Comparison of ENCODE assay signal across 15 cellular contexts in genomic region chr19:49155005-49155826, GRCh38. TPM values are rescaled to one million over a fixed set of nuclear protein-coding genes. Genes with fewer than 3 reads are reported as not detected.
A peak's percentile ranks its signal among the peaks of the same experiment; 100 is the strongest.
DNase-seq lines count a peak whose midpoint lies in the region; ATAC-seq and TF ChIP-seq lines count a peak whose summit lies in the region.
"Had no signal": no experiment of that assay in that cellular context is flagged by ENCODE, and none has a peak within 500 bp of the region (broad histone marks: within the 10 kb centered on the region; RNA-seq: fewer than 3 reads in every experiment).

TSS of gene HRC (minus strand) at chr19:49155396. CDS start at chr19:49155237, 159 bp downstream.

- H3K14ac ChIP-seq in mesenchymal stem cell (ENCODE audit: low read length in 2 of 2) = no peak within 1 kb of the TSS

- dilution Hi-C loops in mammary epithelial cell (cut with HindIII; ENCODE audit: low sequenced_read_pairs) = no loop called here

- peaks cover 45 to 57% of the 10 kb centered on the region in 2 donors for H3K27me3 Mint-ChIP-seq in CD4-positive, alpha-beta memory T cell

- no peak within 1 kb of the TSS for H3K4me2 ChIP-seq in mesenchymal stem cell (ENCODE audit: low read length, poor library complexity, severe bottlenecking)
- no peak within 1 kb of the TSS for H3K4me2 ChIP-seq in mammary epithelial cell (ENCODE audit: insufficient read depth, low read depth, low read length)

- H2BK15ac ChIP-seq in mesenchymal stem cell (ENCODE audit: low read depth, poor library complexity, severe bottlenecking) = peak within 1 kb of the TSS; percentile 2

- H2BK12ac ChIP-seq in mesenchymal stem cell (ENCODE audit: low read length in 2 of 2) = peak within 1 kb of the TSS in 1 of 2 experiments; percentile 40

- in situ Hi-C loops in mammary epithelial cell (cut with MboI; ENCODE audit: low sequenced_read_pairs in 2 of 2) = loop anchor here (10.0 kb wide), 2 partner anchors 50 to 60 kb away; no protein-coding TSS in a partner anchor

- H3K4me3 ChIP-seq in esophagus muscularis mucosa (peak within 1 kb of the TSS in 1 of 4 donors; percentile 20), mesenchymal stem cell (ENCODE audit: insufficient read depth in 1 of 2, low read depth in 1 of 2, low read length in 2 of 2) (no peak within 1 kb of the TSS), thoracic aorta (no peak within 1 kb of the TSS), mammary epithelial cell (replicated peaks in 1 of 3; ENCODE audit: insufficient read depth in 1 of 3, low read depth in 2 of 3, low read length in 3 of 3) (no peak within 1 kb of the TSS)
- H3K4me3 ChIP-seq in CD4-positive, alpha-beta memory T cell (ENCODE audit: low read length in 2 of 2) = no peak within 1 kb of the TSS

- TF ChIP-seq EP300 in esophagus muscularis mucosa (IDR thresholded peaks at IDR 0.05) = no peak

- H3K9ac ChIP-seq in mesenchymal stem cell (ENCODE audit: low read length) (no peak within 1 kb of the TSS), mammary epithelial cell (ENCODE audit: insufficient read depth, low read length) (no peak within 1 kb of the TSS)

- peaks cover 9 to 49% (median 15%) of the 10 kb centered on the region in 4 donors for H3K4me1 Mint-ChIP-seq in CD4-positive, alpha-beta memory T cell

- H3K9me3 ChIP-seq in esophagus muscularis mucosa (no peaks in the 10 kb centered on the region), mesenchymal stem cell (ENCODE audit: control insufficient read depth, low read length) (no peaks in the 10 kb centered on the region), thoracic aorta (no peaks in the 10 kb centered on the region), mammary epithelial cell (replicated peaks; ENCODE audit: insufficient read depth, low read length) (no peaks in the 10 kb centered on the region)
- no peaks in the 10 kb centered on the region for H3K9me3 ChIP-seq in CD4-positive, alpha-beta memory T cell (ENCODE audit: control insufficient read depth in 1 of 2, low read length in 2 of 2)

- H2AFZ ChIP-seq in mesenchymal stem cell (ENCODE audit: low read depth, low read length) = no peak within 1 kb of the TSS
- H2AFZ ChIP-seq in mammary epithelial cell (ENCODE audit: low read depth, low read length) = no peak within 1 kb of the TSS

- H3K18ac ChIP-seq in mesenchymal stem cell (ENCODE audit: low read depth in 1 of 2, low read length in 2 of 2) = no peak within 1 kb of the TSS

- DNase-seq in NOMO-1 treated with DMSO at 0.1 percent for 48 hours (lab: John Stamatoyannopoulos, UW; ENCODE audit: unreplicated experiment) = peak; percentile 31
- DNase-seq in esophagus muscularis mucosa (ENCODE audit: extremely low spot score) = no peak
- no peak for DNase-seq in mesenchymal stem cell
- no peak for DNase-seq in thoracic aorta (ENCODE audit: low spot score)
- no peak for DNase-seq in CD4-positive, alpha-beta memory T cell
- DNase-seq in mammary epithelial cell = no peak
- DNase-seq in NCI-H2171 (lab: John Stamatoyannopoulos, UW) = no peak
- DNase-seq: activated CD4-positive, CD25-positive, alpha-beta regulatory T cell treated with anti-CD3 and anti-CD28 coated beads, Interleukin-2, amount 50 U/mL, for 72 hours; CD4-positive, CD25-positive, alpha-beta regulatory T cell; NCI-H1436; NCI-H524 treated with DMSO at 0.1 percent for 48 hours; T-cell had no signal

- peaks cover 15% of the 10 kb centered on the region for H3K79me2 ChIP-seq in mammary epithelial cell (ENCODE audit: insufficient read depth, low read length)

- peaks cover 0 to 2% (median 0%) of the 10 kb centered on the region in 8 donors for H3K9me3 Mint-ChIP-seq in CD4-positive, alpha-beta memory T cell

- no peaks in the 10 kb centered on the region for H4K20me1 ChIP-seq in mammary epithelial cell (ENCODE audit: insufficient read depth, low read length)

- H3K79me1 ChIP-seq in mesenchymal stem cell (replicated peaks; ENCODE audit: low read length, poor library complexity, severe bottlenecking) = peaks cover 13% of the 10 kb centered on the region

- H3K4me3 Mint-ChIP-seq in CD4-positive, alpha-beta memory T cell = peak within 1 kb of the TSS in 3 of 8 donors; percentile 11 to 45 (median 24)

- H3K27ac ChIP-seq in esophagus muscularis mucosa (replicated peaks in 1 of 4) = peak within 1 kb of the TSS; percentile 13 to 38 (median 28)
- no peak within 1 kb of the TSS for H3K27ac ChIP-seq in mesenchymal stem cell (ENCODE audit: low read length, poor library complexity, severe bottlenecking)
- peak within 1 kb of the TSS; percentile 36 to 67 for H3K27ac ChIP-seq in thoracic aorta
- H3K27ac ChIP-seq in CD4-positive, alpha-beta memory T cell (ENCODE audit: low read depth, low read length) = no peak within 1 kb of the TSS
- H3K27ac ChIP-seq in mammary epithelial cell (ENCODE audit: insufficient read depth, low read depth, low read length) = no peak within 1 kb of the TSS

- no peaks in the 10 kb centered on the region for H3K27me3 ChIP-seq in esophagus muscularis mucosa
- peaks cover 10 to 11% of the 10 kb centered on the region in 2 experiments for H3K27me3 ChIP-seq in mesenchymal stem cell (ENCODE audit: control insufficient read depth in 1 of 2, insufficient read depth in 1 of 2, low read length in 2 of 2)
- no peaks in the 10 kb centered on the region for H3K27me3 ChIP-seq in thoracic aorta (replicated peaks; ENCODE audit: insufficient read depth)
- peaks cover 17% of the 10 kb centered on the region for H3K27me3 ChIP-seq in CD4-positive, alpha-beta memory T cell (ENCODE audit: insufficient read depth, low read length)
- no peaks in the 10 kb centered on the region for H3K27me3 ChIP-seq in mammary epithelial cell (ENCODE audit: insufficient read depth, low read length)

- H3K27ac Mint-ChIP-seq in CD4-positive, alpha-beta memory T cell = peak within 1 kb of the TSS in 1 of 7 donors; percentile 41
- H3K27ac Mint-ChIP-seq: T-cell had no signal

- CTCF ChIA-PET in CD4-positive, alpha-beta memory T cell (lab: Charles Lee; ENCODE audit: partially characterized antibody) = interaction anchor here (1.7 kb wide), 1 partner anchor 9 kb away, joined by 5 read pairs; no protein-coding TSS in a partner anchor
- CTCF ChIA-PET in mammary epithelial cell (lab: Charles Lee; ENCODE audit: low non-redundant PET) = no interaction called here

- WGBS in esophagus muscularis mucosa = 68% methylated on average over 19 of the region's 19 CpGs
- 72% methylated on average over 19 of the region's 19 CpGs for WGBS in mesenchymal stem cell
- WGBS in mammary epithelial cell (ENCODE audit: low coverage, missing lambda C conversion rate) = 89% methylated on average over 10 of the region's 19 CpGs

- no peak for TF ChIP-seq CTCF in esophagus muscularis mucosa (IDR thresholded peaks at IDR 0.05)
- no peak for TF ChIP-seq CTCF in thoracic aorta (IDR thresholded peaks at IDR 0.05)
- no peak for TF ChIP-seq CTCF in mammary epithelial cell (conservative IDR thresholded peaks at IDR 0.05 in 1 of 2, IDR thresholded peaks at IDR 0.05 in 1 of 2; ENCODE audit: extremely low read depth in 1 of 2, insufficient read depth in 1 of 2, low read depth in 1 of 2, low read length in 2 of 2)

- intact Hi-C loops in esophagus muscularis mucosa (cut with DNase I) = no loop called here
- intact Hi-C loops in CD4-positive, alpha-beta memory T cell (cut with micrococcal nuclease) = no loop called here
- intact Hi-C loops in mammary epithelial cell (cut with micrococcal nuclease) = no loop called here

- no peak within 1 kb of the TSS for H2BK120ac ChIP-seq in mesenchymal stem cell (ENCODE audit: low read depth, low read length)

- BruUV-seq in mammary epithelial cell (replicated peaks; lab: Mats Ljungman, UMichigan) = no TSS peak

- H3K4ac ChIP-seq in mesenchymal stem cell (ENCODE audit: low read depth in 1 of 2, low read length in 2 of 2) = no peak within 1 kb of the TSS

- ATAC-seq in thoracic aorta (ENCODE audit: insufficient number of reproducible peaks, low FRiP score, low read depth) (no peak), HG03139 (IDR thresholded peaks at IDR 0.05; ENCODE audit: unreplicated experiment) (no peak)
- ATAC-seq: T-cell had no signal

- peak; percentile 55 for TF ChIP-seq POLR2A in esophagus muscularis mucosa (IDR thresholded peaks at IDR 0.05; ENCODE audit: low read depth)

- H2BK5ac ChIP-seq in mesenchymal stem cell (ENCODE audit: low read depth, low read length, poor library complexity, severe bottlenecking) = no peak within 1 kb of the TSS

- H3K36me3 ChIP-seq in esophagus muscularis mucosa (no peaks in the 10 kb centered on the region), mesenchymal stem cell (ENCODE audit: control insufficient read depth in 1 of 2, insufficient read depth in 2 of 2, low read depth in 1 of 2, low read length in 2 of 2) (no peaks in the 10 kb centered on the region), thoracic aorta (no peaks in the 10 kb centered on the region), mammary epithelial cell (ENCODE audit: insufficient read depth, low read length) (no peaks in the 10 kb centered on the region)
- no peaks in the 10 kb centered on the region for H3K36me3 ChIP-seq in CD4-positive, alpha-beta memory T cell (ENCODE audit: insufficient read depth, low read length)

- H4K8ac ChIP-seq in mesenchymal stem cell (ENCODE audit: low read length) = no peak within 1 kb of the TSS

- no peaks in the 10 kb centered on the region for H3K36me3 Mint-ChIP-seq in CD4-positive, alpha-beta memory T cell
- H3K36me3 Mint-ChIP-seq: CD4-positive, CD25-positive, alpha-beta regulatory T cell; IgD-negative memory B cell; T-cell had no signal

- H3K23ac ChIP-seq in mesenchymal stem cell (ENCODE audit: low read length in 2 of 2) = no peak within 1 kb of the TSS

- H3K4me1 ChIP-seq in esophagus muscularis mucosa (peaks cover 33 to 51% (median 45%) of the 10 kb centered on the region in 4 donors), mesenchymal stem cell (ENCODE audit: control insufficient read depth, insufficient read depth, low read depth, low read length) (peaks cover 22% of the 10 kb centered on the region), thoracic aorta (ENCODE audit: control insufficient read depth in 1 of 2, low read depth in 2 of 2) (peaks cover 15 to 41% of the 10 kb centered on the region in 2 donors), mammary epithelial cell (ENCODE audit: insufficient read depth, low read length) (peaks cover 15% of the 10 kb centered on the region)
- H3K4me1 ChIP-seq in CD4-positive, alpha-beta memory T cell (ENCODE audit: insufficient read depth, low read length) = peaks cover 29% of the 10 kb centered on the region

- POLR2A ChIA-PET in CD4-positive, alpha-beta memory T cell (lab: Charles Lee; ENCODE audit: partially characterized antibody) = no interaction called here

- no peak within 1 kb of the TSS for H4K91ac ChIP-seq in mesenchymal stem cell (ENCODE audit: low read length)

- no peak within 1 kb of the TSS for H2AK5ac ChIP-seq in mesenchymal stem cell (ENCODE audit: low read length, severe bottlenecking)

RNA-seq across cellular contexts. Expression of gene HRC, which starts in this region (rescaled TPM):
- total RNA-seq in esophagus muscularis mucosa (10 to 100 TPM in 1 of 4 donors, 1 to 10 TPM in 2, under 1 TPM in 1; 0.83 to 11.1 (median 4.1) TPM), thoracic aorta (1 to 10 TPM; 2.2 to 6.5 TPM), mammary epithelial cell (not detected)
- not detected for polyA plus RNA-seq in mesenchymal stem cell (2013, experiment 1 of 2)
- polyA plus RNA-seq in mesenchymal stem cell (2013, experiment 2 of 2) = not detected
- not detected for total RNA-seq in CD4-positive, alpha-beta memory T cell
- not detected for polyA plus RNA-seq in CD4-positive, alpha-beta memory T cell
- polyA plus RNA-seq in mammary epithelial cell = not detected
- not detected for polyA minus RNA-seq in mammary epithelial cell
- total RNA-seq: CD4-positive, CD25-positive, alpha-beta regulatory T cell; pulmonary artery endothelial cell; T-cell had no signal
- polyA plus RNA-seq: CD4-positive, CD25-positive, alpha-beta regulatory T cell; IgD-negative memory B cell had no signal

Comparison
In these comparisons a context has a peak if more than half of its experiments do, and no peak if none do; other contexts are left out.
1. H3K27ac ChIP-seq: peak in esophagus muscularis mucosa (4 of 4) and thoracic aorta (2 of 2); none in mesenchymal stem cell (single experiment), CD4-positive, alpha-beta memory T cell (single experiment) and mammary epithelial cell (single experiment).